ENCODE assay signal across 8 cellular contexts in the genomic region with DNA sequence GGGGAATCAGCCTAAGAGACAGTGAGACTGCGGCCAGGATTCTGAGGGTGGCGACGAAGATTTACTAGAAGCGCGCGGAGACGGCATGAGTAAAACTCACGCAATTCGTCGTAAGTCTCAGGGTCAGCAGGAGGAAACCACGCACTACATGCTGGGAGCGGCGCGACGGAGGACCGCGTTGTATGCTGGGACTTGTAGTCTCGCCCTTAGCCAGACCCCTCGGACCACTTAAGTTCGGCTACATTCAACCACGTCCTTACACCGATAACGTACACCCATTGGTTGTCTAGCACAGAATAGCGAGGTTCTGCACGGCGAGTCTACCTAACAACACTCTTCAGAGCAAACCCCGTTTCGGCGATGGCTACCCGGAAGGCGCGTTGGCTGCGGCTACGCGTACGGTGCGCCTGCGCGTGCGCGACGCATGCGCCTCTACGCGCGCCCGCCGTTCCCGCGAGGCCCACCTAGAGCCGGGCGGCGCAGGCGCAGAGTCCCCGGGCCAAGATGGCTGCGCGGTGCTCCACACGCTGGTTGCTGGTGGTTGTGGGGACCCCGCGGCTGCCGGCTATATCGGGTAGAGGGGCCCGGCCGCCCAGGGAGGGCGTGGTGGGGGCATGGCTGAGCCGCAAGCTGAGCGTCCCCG. TPM values are rescaled to one million over a fixed set of nuclear protein-coding genes. Genes with fewer than 3 reads are reported as not detected.
A peak's percentile ranks its signal among the peaks of the same experiment; 100 is the strongest.
DNase-seq lines count a peak whose midpoint lies in the region; ATAC-seq, FAIRE-seq and TF ChIP-seq lines count a peak whose summit lies in the region.

A gene (plus strand): TSS at position 491 of the 643 bp plus-strand sequence. CDS start 14 bp downstream, at position 505.

- no peaks in the 10 kb centered on the region for H3K27me3 Mint-ChIP-seq in activated naive CD8-positive, alpha-beta T cell treated with anti-CD3 and anti-CD28 coated beads, Interleukin-2, amount 50 U/mL, for 24 hours

- H3K27me3 ChIP-seq in parathyroid adenoma (ENCODE audit: control insufficient read depth, insufficient read depth, low read length), result no peaks in the 10 kb centered on the region
- no peaks in the 10 kb centered on the region for H3K27me3 ChIP-seq in tibial artery

- peak within 1 kb of the TSS; percentile 96 for H3K4me3 Mint-ChIP-seq in activated naive CD8-positive, alpha-beta T cell treated with anti-CD3 and anti-CD28 coated beads, Interleukin-2, amount 50 U/mL, for 24 hours

- H2AFZ ChIP-seq in parathyroid adenoma, result peak within 1 kb of the TSS; percentile 91

- peaks cover 38% of the 10 kb centered on the region for H3K4me1 Mint-ChIP-seq in activated naive CD8-positive, alpha-beta T cell treated with anti-CD3 and anti-CD28 coated beads, Interleukin-2, amount 50 U/mL, for 24 hours

- peak; percentile 97 for FAIRE-seq in GM12892 (lab: Jason Lieb, UNC)

- no peaks in the 10 kb centered on the region for H3K9me3 Mint-ChIP-seq in activated naive CD8-positive, alpha-beta T cell treated with anti-CD3 and anti-CD28 coated beads, Interleukin-2, amount 50 U/mL, for 24 hours

- H3K36me3 Mint-ChIP-seq in activated naive CD8-positive, alpha-beta T cell treated with anti-CD3 and anti-CD28 coated beads, Interleukin-2, amount 50 U/mL, for 24 hours (ENCODE audit: low read depth), result peaks cover 27% of the 10 kb centered on the region

- H3K4me1 ChIP-seq in parathyroid adenoma (peaks cover 7% of the 10 kb centered on the region), tibial artery (peaks cover 0 to 20% (median 12%) of the 10 kb centered on the region in 4 donors)

- H3K9ac ChIP-seq in parathyroid adenoma, result peak within 1 kb of the TSS; percentile 63

- H3K27ac ChIP-seq in parathyroid adenoma (peak within 1 kb of the TSS; percentile 98), tibial artery (peak within 1 kb of the TSS; percentile 89 to 94)

- H3K9me3 ChIP-seq in parathyroid adenoma (ENCODE audit: control insufficient read depth, low read length) (no peaks in the 10 kb centered on the region), tibial artery (no peaks in the 10 kb centered on the region)

- H3K4me2 ChIP-seq in parathyroid adenoma (ENCODE audit: low read length), result peak within 1 kb of the TSS; percentile 78

- peak; percentile 98 for TF ChIP-seq POLR2A in GM12892 (IDR thresholded peaks at IDR 0.05; ENCODE audit: low read depth, low read length)

- H3K27ac Mint-ChIP-seq in activated naive CD8-positive, alpha-beta T cell treated with anti-CD3 and anti-CD28 coated beads, Interleukin-2, amount 50 U/mL, for 24 hours, result peak within 1 kb of the TSS; percentile 100

- TF ChIP-seq CTCF in parathyroid adenoma (IDR thresholded peaks at IDR 0.05) (no peak), tibial artery (IDR thresholded peaks at IDR 0.05) (peak in 1 of 2 experiments; percentile 23)

- H3K4me3 ChIP-seq in parathyroid adenoma (ENCODE audit: low read depth, low read length), result peak within 1 kb of the TSS; percentile 89
- peak within 1 kb of the TSS; percentile 90 for H3K4me3 ChIP-seq in tibial artery

- H3K79me2 ChIP-seq in parathyroid adenoma, result peaks cover 28% of the 10 kb centered on the region

- intact Hi-C loops in cardiac septum (cut with DNase I) (no loop called here), tibial artery (cut with DNase I; ENCODE audit: low total_unique reads) (no loop called here)

- peak; percentile 87 for ATAC-seq in HG02840 (IDR thresholded peaks at IDR 0.05; ENCODE audit: low FRiP score, unreplicated experiment)
- peak; percentile 96 for ATAC-seq in activated naive CD8-positive, alpha-beta T cell treated with anti-CD3 and anti-CD28 coated beads, Interleukin-2, amount 50 U/mL, for 24 hours

- DNase-seq in GM12892 (ENCODE audit: insufficient read length), result peak; percentile 97
- DNase-seq in NCI-H1436 (lab: John Stamatoyannopoulos, UW), result peak; percentile 92
- DNase-seq in SW480 (ENCODE audit: low spot score), result peak; percentile 93
- peak; percentile 94 for DNase-seq in activated naive CD8-positive, alpha-beta T cell treated with anti-CD3 and anti-CD28 coated beads, Interleukin-2, amount 50 U/mL, for 24 hours
- DNase-seq in cardiac septum (ENCODE audit: low spot score), result peak; percentile 95
- peak; percentile 91 to 94 for DNase-seq in tibial artery

- H3K36me3 ChIP-seq in parathyroid adenoma (ENCODE audit: control insufficient read depth, insufficient read depth, low read length) (no peaks in the 10 kb centered on the region), tibial artery (no peaks in the 10 kb centered on the region)

RNA-seq across cellular contexts. Expression of the gene that starts here (rescaled TPM):
- polyA plus RNA-seq in GM12892 (2012; ENCODE audit: missing spikeins), result 52.0 TPM
- 50.7 TPM for total RNA-seq in cardiac septum

Comparison
In these comparisons a context has a peak if more than half of its experiments do, and no peak if none do; other contexts are left out.
1. Peak in every context shown above with its lines: DNase-seq, ATAC-seq, H3K4me3 ChIP-seq and H3K27ac ChIP-seq.